34 cellular contexts compared by ENCODE assay signal in genomic region chr1:204121840-204122555, GRCh38. TPM values are rescaled to one million over a fixed set of nuclear protein-coding genes. Genes with fewer than 3 reads are reported as not detected.
"Had no signal": no experiment of that assay in that cellular context is flagged by ENCODE, and none has a peak within 500 bp of the region (broad histone marks: within the 10 kb centered on the region; RNA-seq: fewer than 3 reads in every experiment).

No MANE protein-coding gene starts in this region.

- DNase-seq: head of caudate nucleus; hippocampal formation; kidney glomerular epithelial cell; left cardiac atrium; mesendoderm; naive B cell; natural killer cell; nephron progenitor cell; occipital lobe; ovary; stimulated activated CD4-positive, alpha-beta T cell treated with anti-CD3 and anti-CD28 coated beads, Interleukin-12 subunit alpha, Interleukin-12 subunit beta, amount 100 ng/mL, for 4 hours; stimulated activated CD4-positive, alpha-beta T cell treated with anti-CD3 and anti-CD28 coated beads, Interleukin-15, amount 100 ng/mL, for 24 hours; stimulated activated CD4-positive, alpha-beta T cell treated with anti-CD3 and anti-CD28 coated beads, Interleukin-2, amount 100 ng/mL, for 24 hours; stimulated activated CD4-positive, alpha-beta T cell treated with anti-CD3 and anti-CD28 coated beads, Interleukin-4, amount 100 ng/mL, for 1 hour; stimulated activated naive CD4-positive, alpha-beta T cell; transverse colon; upper lobe of right lung had no signal

- H3K36me3 ChIP-seq: neural progenitor cell, neutrophil, ovary had no signal

- H3K4me3 ChIP-seq: lung, neural progenitor cell, ovary, right atrium auricular region, skin epidermis, suprapubic skin, thoracic aorta, transverse colon, upper lobe of right lung had no signal

- H3K9me3 ChIP-seq: neutrophil, ovary, right atrium auricular region, suprapubic skin, thoracic aorta, transverse colon, upper lobe of right lung had no signal

- ATAC-seq: left cardiac atrium, left lobe of liver, natural killer cell, sciatic nerve, upper lobe of right lung had no signal

- H3K4me3 Mint-ChIP-seq: mesothelial cell of epicardium; naive B cell; natural killer cell; nephron progenitor cell; neural progenitor cell; stimulated activated naive CD8-positive, alpha-beta T cell treated with anti-CD3 and anti-CD28 coated beads, Interleukin-15, Interleukin-2, amounts not matched to agents 100 ng/mL and 50 ng/mL, for 24 hours had no signal

- H3K9me3 Mint-ChIP-seq: mesothelial cell of epicardium; naive B cell; natural killer cell; nephron progenitor cell; neural progenitor cell; stimulated activated naive CD8-positive, alpha-beta T cell treated with anti-CD3 and anti-CD28 coated beads, Interleukin-15, Interleukin-2, amounts not matched to agents 100 ng/mL and 50 ng/mL, for 24 hours had no signal

- H3K27ac Mint-ChIP-seq: mesothelial cell of epicardium; natural killer cell; nephron progenitor cell; neural progenitor cell; progenitor cell of endocrine pancreas; stimulated activated naive CD8-positive, alpha-beta T cell treated with anti-CD3 and anti-CD28 coated beads, Interleukin-15, Interleukin-2, amounts not matched to agents 100 ng/mL and 50 ng/mL, for 24 hours had no signal

- H3K27me3 ChIP-seq: neural progenitor cell, ovary, right atrium auricular region, suprapubic skin, transverse colon, upper lobe of right lung had no signal

- H3K27ac ChIP-seq: neural progenitor cell, neutrophil, ovary, right atrium auricular region, skin epidermis, suprapubic skin, thoracic aorta, transverse colon, upper lobe of right lung had no signal

- H3K36me3 Mint-ChIP-seq: naive B cell, natural killer cell had no signal

- H3K27me3 Mint-ChIP-seq: progenitor cell of endocrine pancreas; stimulated activated naive CD8-positive, alpha-beta T cell treated with anti-CD3 and anti-CD28 coated beads, Interleukin-15, Interleukin-2, amounts not matched to agents 100 ng/mL and 50 ng/mL, for 24 hours had no signal

RNA-seq across cellular contexts. Expression of gene REN, which starts 44.1 kb away (rescaled TPM):
- total RNA-seq: left cardiac atrium, mesothelial cell of epicardium, mononuclear cell, natural killer cell, occipital lobe, progenitor cell of endocrine pancreas, pulmonary artery endothelial cell, renal cortical epithelial cell, sciatic nerve, subcutaneous adipose tissue, thoracic aorta had no signal
- polyA plus RNA-seq: keratinocyte had no signal
